ENCODE assay signal across 27 cellular contexts in the genomic region with DNA sequence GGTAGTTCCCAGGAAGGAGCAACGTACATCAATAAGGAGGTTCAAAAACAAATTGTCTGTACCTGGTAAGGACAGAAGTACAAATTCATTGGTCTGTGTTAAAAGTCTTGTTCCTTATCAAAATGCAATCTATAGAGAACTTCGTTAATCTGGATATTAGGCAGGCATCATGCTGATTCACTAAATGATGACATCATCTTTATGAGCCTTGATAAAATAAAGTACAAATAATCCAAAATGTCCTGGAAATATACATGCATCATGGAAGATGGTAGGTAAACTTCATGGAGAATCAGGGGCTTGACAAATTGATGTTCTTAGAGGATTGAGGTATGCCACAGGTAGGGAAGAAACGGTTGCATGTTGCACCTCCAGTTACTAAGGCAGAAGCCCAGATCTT.
"Had no signal": no experiment of that assay in that cellular context is flagged by ENCODE, and none has a peak within 500 bp of the region (broad histone marks: within the 10 kb centered on the region; RNA-seq: fewer than 3 reads in every experiment).

No MANE protein-coding gene starts in this region.

- H3K27me3 ChIP-seq: stomach, suprapubic skin, testis, thyroid gland, tibial artery, tibial nerve, transverse colon, upper lobe of left lung, upper lobe of right lung, uterus, vagina had no signal

- H3K4me1 ChIP-seq: stomach, suprapubic skin, testis, thyroid gland, tibial artery, tibial nerve, transverse colon, upper lobe of left lung, upper lobe of right lung, uterus, vagina had no signal

- DNase-seq: stimulated activated CD4-positive, alpha-beta T cell treated with anti-CD3 and anti-CD28 coated beads, Interleukin-2, amount 100 ng/mL, for 48 hours; stimulated activated CD4-positive, alpha-beta T cell treated with anti-CD3 and anti-CD28 coated beads, Interleukin-4, amount 100 ng/mL, for 1 hour; stimulated activated CD4-positive, alpha-beta T cell treated with anti-CD3 and anti-CD28 coated beads, Interleukin-4, amount 100 ng/mL, for 24 hours; stimulated activated CD4-positive, alpha-beta T cell treated with anti-CD3 and anti-CD28 coated beads, Interleukin-4, amount 100 ng/mL, for 4 hours; stimulated activated CD8-positive, alpha-beta memory T cell treated with anti-CD3 and anti-CD28 coated beads, Interleukin-4, amount 100 ng/mL, for 48 hours; stimulated activated naive B cell treated with anti-CD40 and anti-IgM and Interleukin-4, amounts not matched to agents 10 μg/mL and 1 μg/mL and 100 μg/mL, for 72 hours; stimulated activated naive CD4-positive, alpha-beta T cell; stimulated activated naive CD4-positive, alpha-beta T cell treated with Interleukin-2 at 50 U/mL for 16 hours; stimulated activated naive CD8-positive, alpha-beta T cell treated with anti-CD3 and anti-CD28 coated beads, Interleukin-15, amount 100 ng/mL, for 72 hours; stimulated activated naive CD8-positive, alpha-beta T cell treated with anti-CD3 and anti-CD28 coated beads, Interleukin-15, Interleukin-2, amounts not matched to agents 100 U/mL and 50 U/mL, for 24 hours; stomach; substantia nigra; testis; thyroid gland; tibial artery; transverse colon; trophoblast cell; upper lobe of left lung; upper lobe of right lung; uterus had no signal

- H3K36me3 ChIP-seq: stomach, suprapubic skin, thoracic aorta, thyroid gland, tibial artery, tibial nerve, transverse colon, upper lobe of left lung, upper lobe of right lung, uterus, vagina had no signal

- H3K27ac ChIP-seq: stomach, suprapubic skin, testis, thoracic aorta, thyroid gland, tibial artery, tibial nerve, transverse colon, upper lobe of left lung, upper lobe of right lung, uterus, vagina had no signal

- FAIRE-seq: urothelium cell line had no signal

- H3K9me3 ChIP-seq: stomach, suprapubic skin, testis, thoracic aorta, thyroid gland, tibial artery, tibial nerve, transverse colon, upper lobe of left lung, upper lobe of right lung, uterus, vagina had no signal

- H3K4me3 ChIP-seq: stomach, suprapubic skin, testis, thoracic aorta, thyroid gland, tibial artery, tibial nerve, transverse colon, upper lobe of left lung, upper lobe of right lung, uterus, vagina had no signal

- ATAC-seq: stimulated activated effector memory CD8-positive, alpha-beta T cell treated with anti-CD3 and anti-CD28 coated beads, Interleukin-12 subunit alpha, Interleukin-12 subunit beta, amount 100 ng/mL, for 72 hours; stimulated activated memory B cell treated with anti-CD40 and anti-IgM and Interleukin-4, amounts not matched to agents 10 μg/mL and 1 μg/mL and 100 μg/mL, for 72 hours; stimulated activated naive B cell treated with anti-CD40 and anti-IgM and Interleukin-4, amounts not matched to agents 10 μg/mL and 1 μg/mL and 100 μg/mL, for 72 hours; stimulated activated naive CD8-positive, alpha-beta T cell treated with anti-CD3 and anti-CD28 coated beads, Interleukin-15, amount 100 ng/mL, for 72 hours; stimulated activated naive CD8-positive, alpha-beta T cell treated with anti-CD3 and anti-CD28 coated beads, Interleukin-15, Interleukin-2, amounts not matched to agents 100 U/mL and 50 U/mL, for 24 hours; upper lobe of right lung had no signal
